Comparison of ENCODE assay signal across 7 cellular contexts in genomic region chr3:183427206-183428139, GRCh38. TPM values are rescaled to one million over a fixed set of nuclear protein-coding genes. Genes with fewer than 3 reads are reported as not detected.
DNase-seq lines count a peak whose midpoint lies in the region; FAIRE-seq and TF ChIP-seq lines count a peak whose summit lies in the region.

No MANE protein-coding gene starts in this region.

- peak; percentile 21 for TF ChIP-seq CTCF in neural progenitor cell (IDR thresholded peaks at IDR 0.05)

- H2AFZ ChIP-seq in neural progenitor cell (replicated peaks) = peak overlapping the region; percentile 96

- no peak for FAIRE-seq in GM18507 (lab: Jason Lieb, UNC)

- H3K9me3 ChIP-seq in ectodermal cell (ENCODE audit: control insufficient read depth, low read length) = no peaks in the 10 kb centered on the region
- H3K9me3 ChIP-seq in neural progenitor cell (ENCODE audit: low read depth) = no peaks in the 10 kb centered on the region

- H3K4me1 ChIP-seq in ectodermal cell (ENCODE audit: control insufficient read depth, insufficient read depth, low read length) = peaks cover 15% of the 10 kb centered on the region
- peaks cover 13% of the 10 kb centered on the region for H3K4me1 ChIP-seq in neural progenitor cell

- no peak overlapping the region for H3K27ac Mint-ChIP-seq in neural progenitor cell

- peak overlapping the region; percentile 99 for H3K4me2 ChIP-seq in neural progenitor cell

- H3K4me1 Mint-ChIP-seq in neural progenitor cell = peaks cover 19% of the 10 kb centered on the region

- H3K27me3 ChIP-seq in ectodermal cell (ENCODE audit: control insufficient read depth, insufficient read depth, low read length, poor library complexity, severe bottlenecking) (peaks cover 23% of the 10 kb centered on the region), neural progenitor cell (peaks cover 30% of the 10 kb centered on the region)

- H3K36me3 Mint-ChIP-seq in neural progenitor cell = no peaks in the 10 kb centered on the region

- peaks cover 5% of the 10 kb centered on the region for H4K20me1 ChIP-seq in neural progenitor cell (ENCODE audit: low read depth)

- peaks cover 33% of the 10 kb centered on the region for H3K79me2 ChIP-seq in neural progenitor cell (ENCODE audit: low read depth)

- H3K9me3 Mint-ChIP-seq in neural progenitor cell = peaks cover 5% of the 10 kb centered on the region

- peaks cover 19% of the 10 kb centered on the region for H3F3A ChIP-seq in neural progenitor cell (ENCODE audit: low read depth)

- in situ Hi-C loops in ACHN (cut with HindIII; ENCODE audit: low pct_ligation_motif_present, low pct_unique_long_range_greater_than_20kb, low sequenced_read_pairs) = no loop called here

- peak; percentile 5 for DNase-seq in GM18507 (ENCODE audit: extremely low spot score, insufficient read length, low read depth)
- peak; percentile 37 for DNase-seq in NCI-H2227 treated with DMSO at 0.1 percent for 48 hours (lab: John Stamatoyannopoulos, UW)
- DNase-seq in neural progenitor cell (ENCODE audit: low spot score) = peak; percentile 54
- no peak for DNase-seq in ACHN
- DNase-seq in GM19238 (ENCODE audit: insufficient read length, low spot score) = no peak
- DNase-seq in hepatic stellate cell (ENCODE audit: low spot score) = no peak

- 3 to 4% methylated on average over 40 of the region's 40 CpGs for WGBS in ectodermal cell, 2 experiments

- H3K9ac ChIP-seq in neural progenitor cell = peak overlapping the region; percentile 6

- H3K4me3 Mint-ChIP-seq in neural progenitor cell = peak overlapping the region; percentile 86

- peaks cover 27% of the 10 kb centered on the region for H3K27me3 Mint-ChIP-seq in neural progenitor cell (ENCODE audit: insufficient read depth, low read depth)

- H3K4me3 ChIP-seq in ectodermal cell (ENCODE audit: insufficient read depth, low read depth, low read length) = peak overlapping the region; percentile 78
- peak overlapping the region; percentile 98 for H3K4me3 ChIP-seq in neural progenitor cell

- H3K36me3 ChIP-seq in ectodermal cell (ENCODE audit: control insufficient read depth, insufficient read depth, low read length) = no peaks in the 10 kb centered on the region
- no peaks in the 10 kb centered on the region for H3K36me3 ChIP-seq in neural progenitor cell

- no peak overlapping the region for H3K27ac ChIP-seq in ectodermal cell (ENCODE audit: insufficient read depth, low read depth, low read length, poor library complexity, severe bottlenecking)
- no peak overlapping the region for H3K27ac ChIP-seq in neural progenitor cell

RNA-seq across cellular contexts. Expression of gene MCF2L2, which starts 0.9 kb away (rescaled TPM):
- 9.4 TPM for polyA plus RNA-seq in ectodermal cell (2013, experiment 1 of 4)
- polyA plus RNA-seq in ectodermal cell (2013, experiment 2 of 4) = 9.4 TPM
- polyA plus RNA-seq in ectodermal cell (2013, experiment 3 of 4) = 7.2 TPM
- polyA plus RNA-seq in ectodermal cell (2013, experiment 4 of 4) = 6.8 TPM
- total RNA-seq in neural progenitor cell (ENCODE audit: low replicate concordance) = 10.4 and 11.1 TPM in 2 replicates

Comparison
In these comparisons a context has a peak if more than half of its experiments do, and no peak if none do; other contexts are left out.
1. DNase-seq: peak in GM18507 (single experiment), NCI-H2227 treated with DMSO at 0.1 percent for 48 hours (single experiment) and neural progenitor cell (single experiment); none in ACHN (single experiment), GM19238 (single experiment) and hepatic stellate cell (single experiment).